1 cellular context compared by ENCODE assay signal in the genomic region with DNA sequence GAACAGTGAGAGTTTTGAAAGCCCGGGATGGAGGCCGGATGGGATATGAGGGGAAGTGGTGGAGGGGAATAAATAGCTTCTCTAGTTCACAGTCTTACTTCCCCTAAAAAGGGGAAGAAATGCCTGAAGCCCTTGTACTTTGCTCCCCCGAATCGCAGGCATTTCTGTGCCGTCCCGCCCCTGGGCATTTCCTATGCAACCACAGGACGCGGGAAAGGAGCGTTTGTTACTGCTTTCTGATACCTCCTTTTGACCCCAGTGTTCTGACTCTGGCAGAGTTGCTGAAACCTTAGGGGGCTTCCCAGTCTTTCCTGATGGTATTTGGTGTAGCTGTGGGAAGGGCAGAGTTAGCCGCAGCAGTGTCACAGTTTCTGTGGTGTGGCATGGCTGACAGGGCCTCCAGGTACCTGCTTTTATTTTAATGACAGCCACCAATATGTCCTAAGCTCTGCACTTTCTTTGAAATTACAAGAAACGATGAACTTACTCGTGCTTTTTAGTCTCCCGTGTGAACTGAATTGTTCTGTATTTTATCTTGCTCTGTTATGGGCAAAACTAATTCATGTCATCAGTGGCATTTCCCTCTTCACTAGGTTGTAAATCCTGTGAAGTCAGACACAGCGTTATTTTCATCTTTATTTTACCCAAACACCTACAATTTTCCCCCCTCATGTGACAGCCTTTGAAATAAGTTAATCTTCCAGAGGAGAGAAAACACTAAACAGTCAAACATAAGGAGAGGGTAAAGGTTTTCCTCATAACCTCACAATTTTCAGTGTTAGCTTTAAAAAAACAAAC.
TF ChIP-seq lines count a peak whose summit lies in the region.

No MANE protein-coding gene starts in this region.

TF ChIP-seq in HepG2, 621 proteins besides CTCF, POLR2A, EP300 and RAD21 (continued from another document and continues in another):
- TF ChIP-seq, protein P1, sequence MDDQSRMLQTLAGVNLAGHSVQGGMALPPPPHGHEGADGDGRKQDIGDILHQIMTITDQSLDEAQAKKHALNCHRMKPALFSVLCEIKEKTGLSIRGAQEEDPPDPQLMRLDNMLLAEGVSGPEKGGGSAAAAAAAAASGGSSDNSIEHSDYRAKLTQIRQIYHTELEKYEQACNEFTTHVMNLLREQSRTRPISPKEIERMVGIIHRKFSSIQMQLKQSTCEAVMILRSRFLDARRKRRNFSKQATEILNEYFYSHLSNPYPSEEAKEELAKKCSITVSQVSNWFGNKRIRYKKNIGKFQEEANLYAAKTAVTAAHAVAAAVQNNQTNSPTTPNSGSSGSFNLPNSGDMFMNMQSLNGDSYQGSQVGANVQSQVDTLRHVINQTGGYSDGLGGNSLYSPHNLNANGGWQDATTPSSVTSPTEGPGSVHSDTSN (CRISPR knock-in tag; IDR thresholded peaks at IDR 0.05; ENCODE audit: borderline replicate concordance), result no peak
- TF ChIP-seq, protein P2, sequence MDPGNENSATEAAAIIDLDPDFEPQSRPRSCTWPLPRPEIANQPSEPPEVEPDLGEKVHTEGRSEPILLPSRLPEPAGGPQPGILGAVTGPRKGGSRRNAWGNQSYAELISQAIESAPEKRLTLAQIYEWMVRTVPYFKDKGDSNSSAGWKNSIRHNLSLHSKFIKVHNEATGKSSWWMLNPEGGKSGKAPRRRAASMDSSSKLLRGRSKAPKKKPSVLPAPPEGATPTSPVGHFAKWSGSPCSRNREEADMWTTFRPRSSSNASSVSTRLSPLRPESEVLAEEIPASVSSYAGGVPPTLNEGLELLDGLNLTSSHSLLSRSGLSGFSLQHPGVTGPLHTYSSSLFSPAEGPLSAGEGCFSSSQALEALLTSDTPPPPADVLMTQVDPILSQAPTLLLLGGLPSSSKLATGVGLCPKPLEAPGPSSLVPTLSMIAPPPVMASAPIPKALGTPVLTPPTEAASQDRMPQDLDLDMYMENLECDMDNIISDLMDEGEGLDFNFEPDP (CRISPR knock-in tag; conservative IDR thresholded peaks at IDR 0.05), result no peak
- no peak for TF ChIP-seq KDM5A (IDR thresholded peaks at IDR 0.05; ENCODE audit: borderline replicate concordance, low read length)
- no peak for TF ChIP-seq ZNF543 (CRISPR knock-in tag; IDR thresholded peaks at IDR 0.05)
- 0 out of 2 replicates have a peak, but pooled peaks have one; percentile 82 for TF ChIP-seq MZF1 (CRISPR knock-in tag; IDR thresholded peaks at IDR 0.05; ENCODE audit: borderline replicate concordance)
- no peak for TF ChIP-seq ZZZ3 (CRISPR knock-in tag; IDR thresholded peaks at IDR 0.05; ENCODE audit: borderline replicate concordance)
- no peak for TF ChIP-seq NFIC (IDR thresholded peaks at IDR 0.05; ENCODE audit: low read length)
- peak; percentile 47 for TF ChIP-seq SAP130 (CRISPR knock-in tag; IDR thresholded peaks at IDR 0.05; ENCODE audit: low read depth)
- TF ChIP-seq, protein P3, sequence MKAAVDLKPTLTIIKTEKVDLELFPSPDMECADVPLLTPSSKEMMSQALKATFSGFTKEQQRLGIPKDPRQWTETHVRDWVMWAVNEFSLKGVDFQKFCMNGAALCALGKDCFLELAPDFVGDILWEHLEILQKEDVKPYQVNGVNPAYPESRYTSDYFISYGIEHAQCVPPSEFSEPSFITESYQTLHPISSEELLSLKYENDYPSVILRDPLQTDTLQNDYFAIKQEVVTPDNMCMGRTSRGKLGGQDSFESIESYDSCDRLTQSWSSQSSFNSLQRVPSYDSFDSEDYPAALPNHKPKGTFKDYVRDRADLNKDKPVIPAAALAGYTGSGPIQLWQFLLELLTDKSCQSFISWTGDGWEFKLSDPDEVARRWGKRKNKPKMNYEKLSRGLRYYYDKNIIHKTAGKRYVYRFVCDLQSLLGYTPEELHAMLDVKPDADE (CRISPR knock-in tag; IDR thresholded peaks at IDR 0.05), result no peak
- TF ChIP-seq SATB2 (CRISPR knock-in tag; IDR thresholded peaks at IDR 0.05), result no peak
- no peak for TF ChIP-seq ISX (CRISPR knock-in tag; conservative IDR thresholded peaks at IDR 0.05)
- TF ChIP-seq, protein P4, sequence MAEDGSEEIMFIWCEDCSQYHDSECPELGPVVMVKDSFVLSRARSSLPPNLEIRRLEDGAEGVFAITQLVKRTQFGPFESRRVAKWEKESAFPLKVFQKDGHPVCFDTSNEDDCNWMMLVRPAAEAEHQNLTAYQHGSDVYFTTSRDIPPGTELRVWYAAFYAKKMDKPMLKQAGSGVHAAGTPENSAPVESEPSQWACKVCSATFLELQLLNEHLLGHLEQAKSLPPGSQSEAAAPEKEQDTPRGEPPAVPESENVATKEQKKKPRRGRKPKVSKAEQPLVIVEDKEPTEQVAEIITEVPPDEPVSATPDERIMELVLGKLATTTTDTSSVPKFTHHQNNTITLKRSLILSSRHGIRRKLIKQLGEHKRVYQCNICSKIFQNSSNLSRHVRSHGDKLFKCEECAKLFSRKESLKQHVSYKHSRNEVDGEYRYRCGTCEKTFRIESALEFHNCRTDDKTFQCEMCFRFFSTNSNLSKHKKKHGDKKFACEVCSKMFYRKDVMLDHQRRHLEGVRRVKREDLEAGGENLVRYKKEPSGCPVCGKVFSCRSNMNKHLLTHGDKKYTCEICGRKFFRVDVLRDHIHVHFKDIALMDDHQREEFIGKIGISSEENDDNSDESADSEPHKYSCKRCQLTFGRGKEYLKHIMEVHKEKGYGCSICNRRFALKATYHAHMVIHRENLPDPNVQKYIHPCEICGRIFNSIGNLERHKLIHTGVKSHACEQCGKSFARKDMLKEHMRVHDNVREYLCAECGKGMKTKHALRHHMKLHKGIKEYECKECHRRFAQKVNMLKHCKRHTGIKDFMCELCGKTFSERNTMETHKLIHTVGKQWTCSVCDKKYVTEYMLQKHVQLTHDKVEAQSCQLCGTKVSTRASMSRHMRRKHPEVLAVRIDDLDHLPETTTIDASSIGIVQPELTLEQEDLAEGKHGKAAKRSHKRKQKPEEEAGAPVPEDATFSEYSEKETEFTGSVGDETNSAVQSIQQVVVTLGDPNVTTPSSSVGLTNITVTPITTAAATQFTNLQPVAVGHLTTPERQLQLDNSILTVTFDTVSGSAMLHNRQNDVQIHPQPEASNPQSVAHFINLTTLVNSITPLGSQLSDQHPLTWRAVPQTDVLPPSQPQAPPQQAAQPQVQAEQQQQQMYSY (CRISPR knock-in tag; IDR thresholded peaks at IDR 0.05), result peak; percentile 89
- TF ChIP-seq ZNF282 (IDR thresholded peaks at IDR 0.05; ENCODE audit: partially characterized antibody), result no peak
- no peak for TF ChIP-seq ZNF101 (CRISPR knock-in tag; IDR thresholded peaks at IDR 0.05; ENCODE audit: borderline replicate concordance, low read depth)
- TF ChIP-seq XRCC5 (optimal IDR thresholded peaks at IDR 0.05; ENCODE audit: low read length), result no peak
- TF ChIP-seq, protein P5, sequence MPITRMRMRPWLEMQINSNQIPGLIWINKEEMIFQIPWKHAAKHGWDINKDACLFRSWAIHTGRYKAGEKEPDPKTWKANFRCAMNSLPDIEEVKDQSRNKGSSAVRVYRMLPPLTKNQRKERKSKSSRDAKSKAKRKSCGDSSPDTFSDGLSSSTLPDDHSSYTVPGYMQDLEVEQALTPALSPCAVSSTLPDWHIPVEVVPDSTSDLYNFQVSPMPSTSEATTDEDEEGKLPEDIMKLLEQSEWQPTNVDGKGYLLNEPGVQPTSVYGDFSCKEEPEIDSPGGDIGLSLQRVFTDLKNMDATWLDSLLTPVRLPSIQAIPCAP (CRISPR knock-in tag; IDR thresholded peaks at IDR 0.05; ENCODE audit: low read depth), result no peak
- no peak for TF ChIP-seq ZNF709 (CRISPR knock-in tag; IDR thresholded peaks at IDR 0.05)
- no peak for TF ChIP-seq ZNF33A (CRISPR knock-in tag; IDR thresholded peaks at IDR 0.05; ENCODE audit: borderline replicate concordance)
- no peak for TF ChIP-seq ZFP62 (CRISPR knock-in tag; IDR thresholded peaks at IDR 0.05)
- TF ChIP-seq, protein P6, sequence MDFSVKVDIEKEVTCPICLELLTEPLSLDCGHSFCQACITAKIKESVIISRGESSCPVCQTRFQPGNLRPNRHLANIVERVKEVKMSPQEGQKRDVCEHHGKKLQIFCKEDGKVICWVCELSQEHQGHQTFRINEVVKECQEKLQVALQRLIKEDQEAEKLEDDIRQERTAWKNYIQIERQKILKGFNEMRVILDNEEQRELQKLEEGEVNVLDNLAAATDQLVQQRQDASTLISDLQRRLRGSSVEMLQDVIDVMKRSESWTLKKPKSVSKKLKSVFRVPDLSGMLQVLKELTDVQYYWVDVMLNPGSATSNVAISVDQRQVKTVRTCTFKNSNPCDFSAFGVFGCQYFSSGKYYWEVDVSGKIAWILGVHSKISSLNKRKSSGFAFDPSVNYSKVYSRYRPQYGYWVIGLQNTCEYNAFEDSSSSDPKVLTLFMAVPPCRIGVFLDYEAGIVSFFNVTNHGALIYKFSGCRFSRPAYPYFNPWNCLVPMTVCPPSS (IDR thresholded peaks at IDR 0.05), result no peak
- TF ChIP-seq BORCS8-MEF2B (CRISPR knock-in tag; IDR thresholded peaks at IDR 0.05), result no peak; the same call in 1 of the 2 replicates
- no peak for TF ChIP-seq SIX1 (CRISPR knock-in tag; IDR thresholded peaks at IDR 0.05; ENCODE audit: borderline replicate concordance)
- TF ChIP-seq, protein P7, sequence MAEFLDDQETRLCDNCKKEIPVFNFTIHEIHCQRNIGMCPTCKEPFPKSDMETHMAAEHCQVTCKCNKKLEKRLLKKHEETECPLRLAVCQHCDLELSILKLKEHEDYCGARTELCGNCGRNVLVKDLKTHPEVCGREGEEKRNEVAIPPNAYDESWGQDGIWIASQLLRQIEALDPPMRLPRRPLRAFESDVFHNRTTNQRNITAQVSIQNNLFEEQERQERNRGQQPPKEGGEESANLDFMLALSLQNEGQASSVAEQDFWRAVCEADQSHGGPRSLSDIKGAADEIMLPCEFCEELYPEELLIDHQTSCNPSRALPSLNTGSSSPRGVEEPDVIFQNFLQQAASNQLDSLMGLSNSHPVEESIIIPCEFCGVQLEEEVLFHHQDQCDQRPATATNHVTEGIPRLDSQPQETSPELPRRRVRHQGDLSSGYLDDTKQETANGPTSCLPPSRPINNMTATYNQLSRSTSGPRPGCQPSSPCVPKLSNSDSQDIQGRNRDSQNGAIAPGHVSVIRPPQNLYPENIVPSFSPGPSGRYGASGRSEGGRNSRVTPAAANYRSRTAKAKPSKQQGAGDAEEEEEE (CRISPR knock-in tag; IDR thresholded peaks at IDR 0.05; ENCODE audit: borderline replicate concordance), result no peak
- no peak for TF ChIP-seq IRF2 (CRISPR knock-in tag; IDR thresholded peaks at IDR 0.05)
- TF ChIP-seq ZNF589 (CRISPR knock-in tag; conservative IDR thresholded peaks at IDR 0.05), result no peak
- no peak for TF ChIP-seq ZFP90 (CRISPR knock-in tag; IDR thresholded peaks at IDR 0.05; ENCODE audit: borderline replicate concordance)
- TF ChIP-seq, protein P8, sequence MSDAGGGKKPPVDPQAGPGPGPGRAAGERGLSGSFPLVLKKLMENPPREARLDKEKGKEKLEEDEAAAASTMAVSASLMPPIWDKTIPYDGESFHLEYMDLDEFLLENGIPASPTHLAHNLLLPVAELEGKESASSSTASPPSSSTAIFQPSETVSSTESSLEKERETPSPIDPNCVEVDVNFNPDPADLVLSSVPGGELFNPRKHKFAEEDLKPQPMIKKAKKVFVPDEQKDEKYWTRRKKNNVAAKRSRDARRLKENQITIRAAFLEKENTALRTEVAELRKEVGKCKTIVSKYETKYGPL (CRISPR knock-in tag; IDR thresholded peaks at IDR 0.05), result no peak
- 0 out of 2 replicates have a peak, but pooled peaks have one; percentile 18 for TF ChIP-seq MED1 (CRISPR knock-in tag; IDR thresholded peaks at IDR 0.05)
- no peak for TF ChIP-seq SP2 (CRISPR knock-in tag; IDR thresholded peaks at IDR 0.05)
- no peak for TF ChIP-seq CENPX (CRISPR knock-in tag; IDR thresholded peaks at IDR 0.05)
- no peak for TF ChIP-seq ZNF550 (CRISPR knock-in tag; IDR thresholded peaks at IDR 0.05; ENCODE audit: borderline replicate concordance)
- no peak for TF ChIP-seq SMAD9 (CRISPR knock-in tag; IDR thresholded peaks at IDR 0.05)
- TF ChIP-seq ZNF768 (CRISPR knock-in tag; IDR thresholded peaks at IDR 0.05), result no peak
- no peak for TF ChIP-seq ZNF775 (CRISPR knock-in tag; IDR thresholded peaks at IDR 0.05; ENCODE audit: borderline replicate concordance)
- no peak for TF ChIP-seq ZNF792 (CRISPR knock-in tag; IDR thresholded peaks at IDR 0.05)
- no peak for TF ChIP-seq PCBP2 (optimal IDR thresholded peaks at IDR 0.05; ENCODE audit: low read depth, low read length, poor library complexity, severe bottlenecking)
- TF ChIP-seq, protein P9, sequence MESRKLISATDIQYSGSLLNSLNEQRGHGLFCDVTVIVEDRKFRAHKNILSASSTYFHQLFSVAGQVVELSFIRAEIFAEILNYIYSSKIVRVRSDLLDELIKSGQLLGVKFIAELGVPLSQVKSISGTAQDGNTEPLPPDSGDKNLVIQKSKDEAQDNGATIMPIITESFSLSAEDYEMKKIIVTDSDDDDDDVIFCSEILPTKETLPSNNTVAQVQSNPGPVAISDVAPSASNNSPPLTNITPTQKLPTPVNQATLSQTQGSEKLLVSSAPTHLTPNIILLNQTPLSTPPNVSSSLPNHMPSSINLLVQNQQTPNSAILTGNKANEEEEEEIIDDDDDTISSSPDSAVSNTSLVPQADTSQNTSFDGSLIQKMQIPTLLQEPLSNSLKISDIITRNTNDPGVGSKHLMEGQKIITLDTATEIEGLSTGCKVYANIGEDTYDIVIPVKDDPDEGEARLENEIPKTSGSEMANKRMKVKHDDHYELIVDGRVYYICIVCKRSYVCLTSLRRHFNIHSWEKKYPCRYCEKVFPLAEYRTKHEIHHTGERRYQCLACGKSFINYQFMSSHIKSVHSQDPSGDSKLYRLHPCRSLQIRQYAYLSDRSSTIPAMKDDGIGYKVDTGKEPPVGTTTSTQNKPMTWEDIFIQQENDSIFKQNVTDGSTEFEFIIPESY (CRISPR knock-in tag; IDR thresholded peaks at IDR 0.05), result no peak
- TF ChIP-seq ZFP36L1 (CRISPR knock-in tag; IDR thresholded peaks at IDR 0.05), result no peak
- no peak for TF ChIP-seq MTF1 (CRISPR knock-in tag; IDR thresholded peaks at IDR 0.05)
- TF ChIP-seq ZNF350 (CRISPR knock-in tag; IDR thresholded peaks at IDR 0.05; ENCODE audit: borderline replicate concordance, low read depth), result peak; percentile 9; the same call in 1 of the 2 replicates
- peak; percentile 83; the same call in 1 of the 2 replicates for TF ChIP-seq HNF4G (IDR thresholded peaks at IDR 0.05; ENCODE audit: borderline replicate concordance, low read depth, low read length)
- no peak; the same call in 1 of the 2 replicates for TF ChIP-seq HNF4G (CRISPR knock-in tag; IDR thresholded peaks at IDR 0.05; ENCODE audit: borderline replicate concordance, low read depth)
- no peak for TF ChIP-seq FOXP1 (IDR thresholded peaks at IDR 0.05)
- TF ChIP-seq FOXP1 (CRISPR knock-in tag; IDR thresholded peaks at IDR 0.05), result no peak
- no peak for TF ChIP-seq RFX1 (IDR thresholded peaks at IDR 0.05)
- no peak for TF ChIP-seq SSRP1 (CRISPR knock-in tag; IDR thresholded peaks at IDR 0.05)
- no peak for TF ChIP-seq FOXK2 (IDR thresholded peaks at IDR 0.05)
- no peak for TF ChIP-seq MTF2 (CRISPR knock-in tag; IDR thresholded peaks at IDR 0.05; ENCODE audit: borderline replicate concordance)
- no peak for TF ChIP-seq POLR2AphosphoS2 (IDR thresholded peaks at IDR 0.05; ENCODE audit: low read depth, low read length)
- TF ChIP-seq GATAD2A (CRISPR knock-in tag; IDR thresholded peaks at IDR 0.05), result no peak
- TF ChIP-seq, protein P10, sequence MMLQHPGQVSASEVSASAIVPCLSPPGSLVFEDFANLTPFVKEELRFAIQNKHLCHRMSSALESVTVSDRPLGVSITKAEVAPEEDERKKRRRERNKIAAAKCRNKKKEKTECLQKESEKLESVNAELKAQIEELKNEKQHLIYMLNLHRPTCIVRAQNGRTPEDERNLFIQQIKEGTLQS (CRISPR knock-in tag; IDR thresholded peaks at IDR 0.05), result no peak
- TF ChIP-seq SP4 (CRISPR knock-in tag; IDR thresholded peaks at IDR 0.05), result no peak
- no peak for TF ChIP-seq ZSCAN30 (CRISPR knock-in tag; IDR thresholded peaks at IDR 0.05)
- TF ChIP-seq, protein P11, sequence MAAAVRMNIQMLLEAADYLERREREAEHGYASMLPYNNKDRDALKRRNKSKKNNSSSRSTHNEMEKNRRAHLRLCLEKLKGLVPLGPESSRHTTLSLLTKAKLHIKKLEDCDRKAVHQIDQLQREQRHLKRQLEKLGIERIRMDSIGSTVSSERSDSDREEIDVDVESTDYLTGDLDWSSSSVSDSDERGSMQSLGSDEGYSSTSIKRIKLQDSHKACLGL (CRISPR knock-in tag; IDR thresholded peaks at IDR 0.05), result no peak
